ENCODE assay signal across 21 cellular contexts in the genomic region with DNA sequence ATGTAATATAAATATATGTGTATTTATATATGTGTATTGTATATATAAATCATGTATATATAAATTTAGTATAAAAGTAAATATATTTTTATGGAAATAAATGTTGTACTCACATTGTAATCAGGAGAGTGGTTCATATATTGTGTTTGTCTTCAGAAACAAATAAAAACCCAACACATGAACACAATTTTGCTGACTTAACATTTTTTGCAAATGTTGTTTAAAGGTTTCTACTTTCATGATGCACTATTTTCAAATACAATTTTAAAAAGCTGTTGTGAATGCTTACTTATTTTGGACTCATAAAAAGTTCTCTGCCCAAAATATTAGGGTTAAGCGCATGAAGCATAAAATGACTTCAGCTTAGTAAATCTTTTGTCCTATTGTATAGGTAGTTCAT. TPM values are rescaled to one million over a fixed set of nuclear protein-coding genes. Genes with fewer than 3 reads are reported as not detected.
DNase-seq lines count a peak whose midpoint lies in the region; ATAC-seq, FAIRE-seq and TF ChIP-seq lines count a peak whose summit lies in the region.
"Had no signal": no experiment of that assay in that cellular context is flagged by ENCODE, and none has a peak within 500 bp of the region (broad histone marks: within the 10 kb centered on the region; RNA-seq: fewer than 3 reads in every experiment).

No MANE protein-coding gene starts in this region.

- 93% methylated on average over 1 of the region's 1 CpG for WGBS in HepG2 (ENCODE audit: low lambda C conversion rate)
- 96% methylated on average over 1 of the region's 1 CpG for WGBS in right lobe of liver (ENCODE audit: insufficient coverage, low coverage, low lambda C conversion rate, missing lambda C conversion rate)

- no peaks in the 10 kb centered on the region for H4K20me1 ChIP-seq in HepG2 (ENCODE audit: insufficient read depth, low read length)
- H4K20me1 ChIP-seq: BLaER1 had no signal

- H3K9me3 ChIP-seq in HepG2 (ENCODE audit: low read length) (no peaks in the 10 kb centered on the region), right lobe of liver (no peaks in the 10 kb centered on the region), vagina (no peaks in the 10 kb centered on the region), colonic mucosa (no peaks in the 10 kb centered on the region)
- H3K9me3 ChIP-seq: BLaER1 had no signal

- TF ChIP-seq RAD21 in HepG2 (CRISPR knock-in tag; IDR thresholded peaks at IDR 0.05) = no peak

- no TSS peak for BruUV-seq in HepG2 (replicated peaks; lab: Mats Ljungman, UMichigan)

- POLR2A ChIA-PET in HepG2 (lab: Yijun Ruan, JAX) = interaction anchor here (1.1 kb wide), 1 partner anchor 13 kb away, joined by 3 read pairs; no protein-coding TSS in a partner anchor

- no peak for DNase-seq in HepG2 (ENCODE audit: low spot score)
- DNase-seq in right lobe of liver = no peak
- DNase-seq in frontal cortex (ENCODE audit: low spot score in 2 of 2) = no peak
- DNase-seq in vagina (ENCODE audit: extremely low spot score in 2 of 2) = no peak
- no peak for DNase-seq in colonic mucosa
- DNase-seq in NCI-H524 (lab: John Stamatoyannopoulos, UW) = no peak
- DNase-seq: Caco-2; CD4-positive, CD25-positive, alpha-beta regulatory T cell; CD8-positive, alpha-beta T cell; DMS153; DND-41; GDM1; HCEC 1CT had no signal

- ATAC-seq in HepG2 (no peak), right lobe of liver (no peak), HG03460 (IDR thresholded peaks at IDR 0.05; ENCODE audit: unreplicated experiment) (no peak)
- ATAC-seq: CD8-positive, alpha-beta T cell; GM23338 had no signal

- H3K4me3 ChIP-seq in HepG2 (replicated peaks in 1 of 3; ENCODE audit: insufficient read depth in 1 of 3, low read depth in 2 of 3, low read length in 3 of 3) (no peak overlapping the region), right lobe of liver (no peak overlapping the region), vagina (no peak overlapping the region), colonic mucosa (no peak overlapping the region)
- H3K4me3 ChIP-seq: BLaER1, GM12878, GM23338 had no signal

- H2AFZ ChIP-seq in HepG2 (ENCODE audit: low read length) = no peak overlapping the region
- H2AFZ ChIP-seq: GM23338 had no signal

- H3K79me2 ChIP-seq in HepG2 (ENCODE audit: insufficient read depth, low read length) = no peaks in the 10 kb centered on the region

- no peaks in the 10 kb centered on the region for H3K4me1 ChIP-seq in HepG2 (ENCODE audit: insufficient read depth, low read length)
- no peaks in the 10 kb centered on the region for H3K4me1 ChIP-seq in right lobe of liver
- no peaks in the 10 kb centered on the region for H3K4me1 ChIP-seq in vagina
- no peaks in the 10 kb centered on the region for H3K4me1 ChIP-seq in colonic mucosa
- H3K4me1 ChIP-seq: Caco-2 had no signal

- H3K9ac ChIP-seq in HepG2 (ENCODE audit: insufficient read depth, low read depth, low read length) (no peak overlapping the region), colonic mucosa (ENCODE audit: low read depth in 2 of 2, low read length in 2 of 2) (no peak overlapping the region)
- H3K9ac ChIP-seq: BLaER1 had no signal

- H3K27me3 ChIP-seq in HepG2 (ENCODE audit: control insufficient read depth in 1 of 2, insufficient read depth in 2 of 2, low read length in 2 of 2) (no peaks in the 10 kb centered on the region; a peak in 1 of 5 replicates), right lobe of liver (no peaks in the 10 kb centered on the region), vagina (no peaks in the 10 kb centered on the region), colonic mucosa (no peaks in the 10 kb centered on the region)
- H3K27me3 ChIP-seq: BLaER1 had no signal

- CTCF ChIA-PET in HepG2 (lab: Yijun Ruan, JAX; ENCODE audit: low intra/inter-chr PET ratio, low total read pairs) = no interaction called here

- no peak overlapping the region for H3K4me2 ChIP-seq in HepG2 (ENCODE audit: low read depth, low read length)
- H3K4me2 ChIP-seq: BLaER1, GM23338 had no signal

- no peak for TF ChIP-seq POLR2A in HepG2 (IDR thresholded peaks at IDR 0.05; ENCODE audit: insufficient read depth in 1 of 2, low read depth in 2 of 2, low read length in 2 of 2)
- TF ChIP-seq POLR2A in right lobe of liver (IDR thresholded peaks at IDR 0.05) = no peak
- no peak for TF ChIP-seq POLR2A in vagina (IDR thresholded peaks at IDR 0.05)

- FAIRE-seq in HepG2 (lab: Jason Lieb, UNC) (no peak), TTC549 (lab: Jason Lieb, UNC) (peak; percentile 57), frontal cortex (lab: Jason Lieb, UNC) (peak; percentile 71)
- FAIRE-seq: GM12878, H54 had no signal

- TF ChIP-seq CTCF in HepG2 (CRISPR knock-in tag; IDR thresholded peaks at IDR 0.05) (no peak), right lobe of liver (IDR thresholded peaks at IDR 0.05) (no peak), vagina (IDR thresholded peaks at IDR 0.05) (no peak), colonic mucosa (IDR thresholded peaks at IDR 0.05) (no peak)

- H3K27ac ChIP-seq in HepG2 (ENCODE audit: extremely low read length, insufficient read depth, low read length) (no peak overlapping the region), right lobe of liver (no peak overlapping the region), vagina (no peak overlapping the region), colonic mucosa (no peak overlapping the region)
- H3K27ac ChIP-seq: 22Rv1, BLaER1, C4-2B had no signal

- H3K36me3 ChIP-seq in HepG2 (replicated peaks in 1 of 2; ENCODE audit: control insufficient read depth in 1 of 2, insufficient read depth in 2 of 2, low read length in 2 of 2) (no peaks in the 10 kb centered on the region), right lobe of liver (no peaks in the 10 kb centered on the region), vagina (no peaks in the 10 kb centered on the region), colonic mucosa (no peaks in the 10 kb centered on the region)
- H3K36me3 ChIP-seq: BLaER1 had no signal

- in situ Hi-C loops in HepG2 (cut with HindIII; ENCODE audit: extremely low pct_ligation_motif_present, low pct_unique_long_range_greater_than_20kb) = no loop called here

- intact Hi-C loops in HepG2 (cut with micrococcal nuclease; ENCODE audit: unreplicated experiment) (no loop called here), right lobe of liver (cut with DNase I) (no loop called here), vagina (cut with DNase I) (no loop called here), colonic mucosa (cut with DNase I) (no loop called here)

- TF ChIP-seq EP300 in HepG2 (IDR thresholded peaks at IDR 0.05; ENCODE audit: low read depth in 2 of 2, low read length in 2 of 2) (no peak), HepG2 (CRISPR knock-in tag; IDR thresholded peaks at IDR 0.05; ENCODE audit: borderline replicate concordance) (no peak)

RNA-seq across cellular contexts. Expression of gene PHF3, which starts 24.0 kb away (rescaled TPM):
- total RNA-seq in HepG2 (2016; rRNA removed; fragmentation: Illumina TruSeq; extraction: Trizol) = 70.4 and 96.2 TPM in 2 replicates
- 12.4 and 15.1 TPM in 2 replicates for total RNA-seq in HepG2 (2016; cell fraction: cytosol; rRNA removed; fragmentation: Illumina TruSeq; extraction: Trizol; ENCODE audit: low read depth)
- 65.9 and 83.2 TPM in 2 replicates for total RNA-seq in HepG2 (2016; cell fraction: insoluble cytoplasmic fraction; rRNA removed; fragmentation: Illumina TruSeq; extraction: Trizol)
- total RNA-seq in HepG2 (2016; cell fraction: membrane; rRNA removed; fragmentation: Illumina TruSeq; extraction: Trizol) = 28.6 and 32.3 TPM in 2 replicates
- 158 and 181 TPM in 2 replicates for total RNA-seq in HepG2 (2016; cell fraction: nucleus; rRNA removed; fragmentation: Illumina TruSeq; extraction: Trizol)
- polyA plus RNA-seq in HepG2 (2011; rRNA removed) = 14.9 and 19.8 TPM in 2 replicates
- polyA plus RNA-seq in HepG2 (2011; cell fraction: cytosol; rRNA removed) = 8.2 and 12.4 TPM in 2 replicates
- polyA plus RNA-seq in HepG2 (2011; cell fraction: nucleus; rRNA removed) = 16.7 and 17.3 TPM in 2 replicates
- 34.1 and 42.7 TPM in 2 replicates for polyA plus RNA-seq in HepG2 (2012)
- 0.59 and 0.80 TPM in 2 replicates for polyA plus RNA-seq in HepG2 (2016; cell fraction: cytosol; fragmentation: Illumina TruSeq; extraction: Trizol; ENCODE audit: low read depth)
- 38.7 and 39.9 TPM in 2 replicates for polyA plus RNA-seq in HepG2 (2016; cell fraction: insoluble cytoplasmic fraction; fragmentation: Illumina TruSeq; extraction: Trizol; ENCODE audit: low read depth)
- polyA plus RNA-seq in HepG2 (2016; cell fraction: membrane; fragmentation: Illumina TruSeq; extraction: Trizol; ENCODE audit: low read depth) = 2.3 and 2.9 TPM in 2 replicates
- polyA plus RNA-seq in HepG2 (2016; cell fraction: nucleus; fragmentation: Illumina TruSeq; extraction: Trizol; ENCODE audit: insufficient read depth, low read depth) = 68.3 and 69.3 TPM in 2 replicates
- polyA minus RNA-seq in HepG2 (2011; rRNA and poly(A)+ RNA removed; ENCODE audit: low replicate concordance) = 20.9 and 41.8 TPM in 2 replicates
- polyA minus RNA-seq in HepG2 (2011; cell fraction: cytosol; rRNA and poly(A)+ RNA removed) = 57.3 and 65.6 TPM in 2 replicates
- polyA minus RNA-seq in HepG2 (2011; cell fraction: nucleus; rRNA and poly(A)+ RNA removed) = 272 and 293 TPM in 2 replicates
- total RNA-seq in right lobe of liver = 10 to 100 TPM; 22.1 to 35.2 (median 31.5) TPM
- 99.1 TPM for total RNA-seq in frontal cortex
- total RNA-seq in vagina = 58.7 TPM
- 10 to 100 TPM; 43.8 to 68.9 TPM for total RNA-seq in colonic mucosa

RNA-seq across cellular contexts. Expression of gene PTP4A1, which starts 39.3 kb away (rescaled TPM):
- total RNA-seq in HepG2 (2016; rRNA removed; fragmentation: Illumina TruSeq; extraction: Trizol) = 376 and 681 TPM in 2 replicates
- total RNA-seq in HepG2 (2016; cell fraction: cytosol; rRNA removed; fragmentation: Illumina TruSeq; extraction: Trizol; ENCODE audit: low read depth) = 72.5 and 82.8 TPM in 2 replicates
- 381 and 654 TPM in 2 replicates for total RNA-seq in HepG2 (2016; cell fraction: insoluble cytoplasmic fraction; rRNA removed; fragmentation: Illumina TruSeq; extraction: Trizol)
- 431 TPM in 2 replicates for total RNA-seq in HepG2 (2016; cell fraction: membrane; rRNA removed; fragmentation: Illumina TruSeq; extraction: Trizol)
- total RNA-seq in HepG2 (2016; cell fraction: nucleus; rRNA removed; fragmentation: Illumina TruSeq; extraction: Trizol) = 336 and 365 TPM in 2 replicates
- polyA plus RNA-seq in HepG2 (2011; rRNA removed) = 127 and 141 TPM in 2 replicates
- polyA plus RNA-seq in HepG2 (2011; cell fraction: cytosol; rRNA removed) = 61.2 and 126 TPM in 2 replicates
- polyA plus RNA-seq in HepG2 (2011; cell fraction: nucleus; rRNA removed) = 48.0 and 68.5 TPM in 2 replicates
- polyA plus RNA-seq in HepG2 (2012) = 273 TPM in 2 replicates
- 53.9 and 75.2 TPM in 2 replicates for polyA plus RNA-seq in HepG2 (2016; cell fraction: cytosol; fragmentation: Illumina TruSeq; extraction: Trizol; ENCODE audit: low read depth)
- polyA plus RNA-seq in HepG2 (2016; cell fraction: insoluble cytoplasmic fraction; fragmentation: Illumina TruSeq; extraction: Trizol; ENCODE audit: low read depth) = 710 and 726 TPM in 2 replicates
- polyA plus RNA-seq in HepG2 (2016; cell fraction: membrane; fragmentation: Illumina TruSeq; extraction: Trizol; ENCODE audit: low read depth) = 254 and 286 TPM in 2 replicates
- 411 and 435 TPM in 2 replicates for polyA plus RNA-seq in HepG2 (2016; cell fraction: nucleus; fragmentation: Illumina TruSeq; extraction: Trizol; ENCODE audit: insufficient read depth, low read depth)
- 36.0 and 84.0 TPM in 2 replicates for polyA minus RNA-seq in HepG2 (2011; rRNA and poly(A)+ RNA removed; ENCODE audit: low replicate concordance)
- polyA minus RNA-seq in HepG2 (2011; cell fraction: cytosol; rRNA and poly(A)+ RNA removed) = 187 and 229 TPM in 2 replicates
- polyA minus RNA-seq in HepG2 (2011; cell fraction: nucleus; rRNA and poly(A)+ RNA removed) = 195 and 232 TPM in 2 replicates
- 100 to 1,000 TPM; 147 to 342 (median 225) TPM for total RNA-seq in right lobe of liver
- total RNA-seq in frontal cortex = 75.4 TPM
- 29.5 TPM for total RNA-seq in vagina
- 100 to 1,000 TPM; 182 to 247 TPM for total RNA-seq in colonic mucosa
